In the genomic region with DNA sequence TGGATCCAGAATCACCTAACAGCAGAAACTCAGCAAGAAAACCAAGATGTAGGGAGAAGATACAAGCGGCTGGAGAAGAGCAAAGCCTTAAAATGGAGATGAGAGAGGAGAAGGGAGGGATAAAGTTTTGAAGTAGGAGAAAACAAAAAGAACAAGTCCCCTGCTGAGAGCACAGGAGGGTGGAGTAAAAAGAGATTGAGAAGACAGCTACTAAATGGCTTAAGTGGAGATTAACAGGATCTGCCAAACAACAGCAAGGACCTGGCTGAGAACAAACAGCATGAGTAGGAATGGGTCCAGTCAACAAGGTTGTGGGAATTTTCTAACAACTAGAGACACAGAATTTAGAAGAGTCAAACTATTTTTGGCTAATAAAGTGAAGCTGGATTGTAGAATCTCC, we compare ENCODE assay signal across 30 cellular contexts. TPM values are rescaled to one million over a fixed set of nuclear protein-coding genes. Genes with fewer than 3 reads are reported as not detected.
"Had no signal": no experiment of that assay in that cellular context is flagged by ENCODE, and none has a peak within 500 bp of the region (broad histone marks: within the 10 kb centered on the region; RNA-seq: fewer than 3 reads in every experiment).

No MANE protein-coding gene starts in this region.

- H3K4me3 ChIP-seq: ascending aorta, body of pancreas, MG63 had no signal

- DNase-seq: activated CD4-positive, alpha-beta memory T cell treated with anti-CD3 and anti-CD28 coated beads for 36 hours; activated CD4-positive, alpha-beta T cell treated with anti-CD3 and anti-CD28 coated beads, Interleukin-2, amount 10 ng/mL, durations not matched to agents 7 days and 5 days; activated CD4-positive, CD25-positive, alpha-beta regulatory T cell; activated CD8-positive, alpha-beta memory T cell treated with anti-CD3 and anti-CD28 coated beads for 24 hours; activated effector memory CD4-positive, alpha-beta T cell treated with anti-CD3 and anti-CD28 coated beads, Interleukin-2, amount 50 U/mL, for 16 hours; activated naive CD4-positive, alpha-beta T cell treated with Interleukin-2 at 50 U/mL for 16 hours; activated naive CD8-positive, alpha-beta T cell treated with anti-CD3 and anti-CD28 coated beads, Interleukin-2, amount 50 U/mL, for 24 hours; activated T-cell treated with anti-CD3 and anti-CD28 coated beads, Interleukin-2, amount 50 U/mL, for 4 hours; amniotic stem cell; body of pancreas; central memory CD4-positive, alpha-beta T cell; KG1; MG63; MV-4-11; NCI-H1092 treated with DMSO at 0.1 percent for 48 hours; NCI-H1417 treated with DMSO at 0.1 percent for 48 hours; NCI-H1694 treated with DMSO at 0.1 percent for 48 hours; NCI-H2029 treated with DMSO at 0.1 percent for 48 hours; NCI-H446; NCI-H524 treated with DMSO at 0.1 percent for 48 hours; NCI-H748 treated with DMSO at 0.1 percent for 48 hours; SHP77 treated with DMSO at 0.1 percent for 48 hours; T-helper 17 cell; T-helper 9 cell had no signal

- H3K27ac ChIP-seq: ascending aorta, body of pancreas had no signal

- ATAC-seq: activated naive CD4-positive, alpha-beta T cell treated with anti-CD3 and anti-CD28 coated beads, Interleukin-2, amount 50 U/mL, for 72 hours; activated naive CD8-positive, alpha-beta T cell treated with anti-CD3 and anti-CD28 coated beads, Interleukin-2, amount 50 U/mL, for 24 hours; activated T-cell treated with anti-CD3 and anti-CD28 coated beads, Interleukin-2, amount 50 U/mL, for 4 hours; body of pancreas; T-helper 17 cell had no signal

- H3K36me3 ChIP-seq: ascending aorta, MG63 had no signal

- H3K9me3 ChIP-seq: ascending aorta, body of pancreas, MG63 had no signal

- H3K4me1 ChIP-seq: ascending aorta, body of pancreas had no signal

- H3K27me3 ChIP-seq: ascending aorta, body of pancreas, MG63 had no signal

RNA-seq across cellular contexts. Expression of a gene that starts 18.1 kb away (rescaled TPM):
- total RNA-seq: activated CD4-positive, alpha-beta memory T cell treated with anti-CD3 and anti-CD28 coated beads for 36 hours; activated CD4-positive, alpha-beta T cell treated with anti-CD3 and anti-CD28 coated beads, Interleukin-2, amount 10 ng/mL, durations not matched to agents 7 days and 5 days; ascending aorta; body of pancreas; chondrocyte; SK-MEL-5; T-helper 17 cell had no signal

RNA-seq across cellular contexts. Expression of a gene that starts 20.5 kb away (rescaled TPM):
- total RNA-seq: activated CD4-positive, alpha-beta memory T cell treated with anti-CD3 and anti-CD28 coated beads for 36 hours; activated CD4-positive, alpha-beta T cell treated with anti-CD3 and anti-CD28 coated beads, Interleukin-2, amount 10 ng/mL, durations not matched to agents 7 days and 5 days; activated naive CD4-positive, alpha-beta T cell treated with anti-CD3 and anti-CD28 coated beads, Interleukin-2, amount 50 U/mL, for 72 hours; activated T-cell treated with anti-CD3 and anti-CD28 coated beads, Interleukin-2, amount 50 U/mL, for 4 hours; ascending aorta; body of pancreas; bronchial epithelial cell; chondrocyte; LHCN-M2; SK-MEL-5; T-helper 17 cell had no signal

RNA-seq across cellular contexts. Expression of a gene that starts 46.5 kb away (rescaled TPM):
- total RNA-seq: SK-MEL-5 had no signal
